In the genomic region with DNA sequence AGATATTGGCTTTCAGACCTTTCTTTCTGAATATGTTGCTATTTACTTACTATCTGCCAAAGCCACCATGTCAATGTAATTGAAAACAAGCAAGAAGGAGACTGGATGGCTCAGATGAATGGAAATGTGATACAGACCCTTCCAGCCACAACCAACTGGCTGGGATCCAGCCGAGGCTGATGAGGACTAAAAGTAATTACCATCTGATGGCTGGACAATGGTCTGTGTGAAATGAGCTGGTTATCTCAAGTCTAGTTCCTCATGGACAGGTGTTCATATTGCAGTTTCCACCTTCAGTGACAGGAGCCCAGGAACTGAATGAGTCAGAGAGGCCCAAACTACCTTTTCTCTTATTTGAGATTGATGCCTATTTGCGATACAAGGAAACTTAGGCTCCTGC, we compare ENCODE assay signal across 23 cellular contexts.
DNase-seq lines count a peak whose midpoint lies in the region; ATAC-seq and FAIRE-seq lines count a peak whose summit lies in the region.
"Had no signal": no experiment of that assay in that cellular context is flagged by ENCODE, and none has a peak within 500 bp of the region (broad histone marks: within the 10 kb centered on the region; RNA-seq: fewer than 3 reads in every experiment).

No MANE protein-coding gene starts in this region.

- no peak for FAIRE-seq in frontal cortex (lab: Jason Lieb, UNC)
- FAIRE-seq: GM19239 had no signal

- DNase-seq in NCI-H146 (lab: John Stamatoyannopoulos, UW): peak; percentile 38
- no peak for DNase-seq in NCI-H146 treated with DMSO at 0.1 percent for 48 hours (lab: John Stamatoyannopoulos, UW; ENCODE audit: unreplicated experiment)
- DNase-seq in NCI-H2081 treated with DMSO at 0.1 percent for 48 hours (lab: John Stamatoyannopoulos, UW): peak; percentile 50
- peak; percentile 32 for DNase-seq in left kidney (ENCODE audit: low read depth, low spot score)
- no peak for DNase-seq in KG1 (lab: John Stamatoyannopoulos, UW)
- no peak for DNase-seq in NCI-H1048 (lab: John Stamatoyannopoulos, UW)
- no peak for DNase-seq in frontal cortex (ENCODE audit: low spot score in 2 of 2)
- DNase-seq: activated B cell treated with CpG ODN at 0.5 μM for 24 hours; activated CD4-positive, alpha-beta T cell treated with anti-CD3 and anti-CD28 coated beads, Interleukin-2, amount 50 U/mL, for 1 hour; activated naive CD4-positive, alpha-beta T cell treated with anti-CD3 and anti-CD28 coated beads, Interleukin-2, amount 10 ng/mL, durations not matched to agents 7 days and 5 days; brain microvascular endothelial cell; CD4-positive, CD25-positive, alpha-beta regulatory T cell; H7; left ventricle myocardium superior; MG63; NCI-H187; NCI-H510A; stimulated activated naive B cell treated with anti-CD40 and anti-IgM and Interleukin-4, amounts not matched to agents 10 μg/mL and 1 μg/mL and 100 μg/mL, for 72 hours; T-helper 1 cell had no signal

- peak; percentile 85 for ATAC-seq in HG02870 (IDR thresholded peaks at IDR 0.05; ENCODE audit: unreplicated experiment)
- ATAC-seq: left ventricle myocardium superior, Panc1, sciatic nerve had no signal

Comparison
In these comparisons a context has a peak if more than half of its experiments do, and no peak if none do; other contexts are left out.
1. DNase-seq: peak in NCI-H146 (single experiment), NCI-H2081 treated with DMSO at 0.1 percent for 48 hours (single experiment) and left kidney (single experiment); none in NCI-H146 treated with DMSO at 0.1 percent for 48 hours (single experiment), KG1 (single experiment), NCI-H1048 (single experiment) and frontal cortex (0 of 2).